In the genomic region with DNA sequence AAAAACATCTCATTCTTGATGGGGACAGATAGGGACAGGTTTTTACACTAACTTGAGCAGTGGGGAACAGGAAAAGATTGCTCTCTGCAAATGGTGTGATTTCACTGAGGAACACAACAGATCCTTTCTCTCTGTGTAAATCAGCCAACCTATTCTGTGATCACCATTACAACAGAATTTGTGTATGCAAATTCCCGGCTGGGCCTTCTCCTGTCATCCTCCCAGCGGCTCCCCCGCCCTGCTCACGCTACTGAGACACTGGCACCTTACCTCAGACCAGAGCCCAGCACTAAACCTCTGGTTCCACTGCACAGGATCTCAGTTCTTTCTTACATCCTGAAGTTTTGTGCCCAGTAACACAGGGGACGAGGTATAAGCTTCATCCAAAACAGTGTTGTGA, we compare ENCODE assay signal across 14 cellular contexts.
"Had no signal": no experiment of that assay in that cellular context is flagged by ENCODE, and none has a peak within 500 bp of the region (broad histone marks: within the 10 kb centered on the region; RNA-seq: fewer than 3 reads in every experiment).

No MANE protein-coding gene starts in this region.

- H3K4me3 Mint-ChIP-seq: natural killer cell treated with Interleukin-12 subunit alpha and Interleukin-12 subunit beta and Interleukin-15 and Interleukin-18, amount 100 ng/mL, for 72 hours; T-helper 1 cell treated with Interleukin-12 subunit alpha and Interleukin-12 subunit beta and Interleukin-4 antibody, amounts not matched to agents 30 μg/mL and 1 μg/mL, for 36 hours had no signal

- H3K4me3 ChIP-seq: adrenal gland, coronary artery, gastroesophageal sphincter, mucosa of descending colon, testis had no signal

- H3K4me1 ChIP-seq: adrenal gland, gastroesophageal sphincter, testis had no signal

- H3K9me3 ChIP-seq: adrenal gland, gastroesophageal sphincter, mucosa of descending colon, testis had no signal

- H3K9me3 Mint-ChIP-seq: natural killer cell treated with Interleukin-12 subunit alpha and Interleukin-12 subunit beta and Interleukin-15 and Interleukin-18, amount 100 ng/mL, for 72 hours; T-helper 1 cell treated with Interleukin-12 subunit alpha and Interleukin-12 subunit beta and Interleukin-4 antibody, amounts not matched to agents 30 μg/mL and 1 μg/mL, for 36 hours had no signal

- H3K27ac Mint-ChIP-seq: natural killer cell treated with Interleukin-12 subunit alpha and Interleukin-12 subunit beta and Interleukin-15 and Interleukin-18, amount 100 ng/mL, for 72 hours; T-helper 1 cell treated with Interleukin-12 subunit alpha and Interleukin-12 subunit beta and Interleukin-4 antibody, amounts not matched to agents 30 μg/mL and 1 μg/mL, for 36 hours had no signal

- H3K27me3 Mint-ChIP-seq: natural killer cell treated with Interleukin-12 subunit alpha and Interleukin-12 subunit beta and Interleukin-15 and Interleukin-18, amount 100 ng/mL, for 72 hours had no signal

- ATAC-seq: gastroesophageal sphincter; left colon; mucosa of descending colon; natural killer cell treated with Interleukin-12 subunit alpha and Interleukin-12 subunit beta and Interleukin-15 and Interleukin-18, amount 100 ng/mL, for 72 hours; stimulated activated naive CD8-positive, alpha-beta T cell treated with anti-CD3 and anti-CD28 coated beads, Interleukin-15, Interleukin-2, amounts not matched to agents 100 U/mL and 50 U/mL, for 24 hours had no signal

- H3K27me3 ChIP-seq: adrenal gland, gastroesophageal sphincter, testis had no signal

- H3K27ac ChIP-seq: adrenal gland, coronary artery, gastroesophageal sphincter, testis had no signal

- DNase-seq: activated naive CD4-positive, alpha-beta T cell treated with anti-CD3 and anti-CD28 coated beads, Interleukin-2, amount 50 U/mL, for 16 hours; activated T-cell treated with anti-CD3 and anti-CD28 coated beads, Interleukin-2, amount 50 U/mL, for 1 hour; adrenal gland; caudate nucleus; effector CD4-positive, alpha-beta T cell; left colon; mucosa of descending colon; stimulated activated CD4-positive, alpha-beta T cell treated with anti-CD3 and anti-CD28 coated beads, Interleukin-2, amount 100 ng/mL, for 48 hours; stimulated activated naive CD8-positive, alpha-beta T cell treated with anti-CD3 and anti-CD28 coated beads, Interleukin-15, Interleukin-2, amounts not matched to agents 100 U/mL and 50 U/mL, for 24 hours; testis had no signal
